Comparison of ENCODE assay signal across 1 cellular context in genomic region chr1:44839561-44839960, GRCh38.
TF ChIP-seq lines count a peak whose summit lies in the region.

No MANE protein-coding gene starts in this region.

TF ChIP-seq in GM23338, 12 proteins besides CTCF, POLR2A, EP300 and RAD21 (continued from another document):
- TF ChIP-seq ZNF462 (CRISPR knock-in tag; IDR thresholded peaks at IDR 0.05) (no peak), EZH2 (IDR thresholded peaks at IDR 0.05; ENCODE audit: low read depth, unreplicated experiment) (no peak), ZNF114 (CRISPR knock-in tag; IDR thresholded peaks at IDR 0.05) (no peak), POLR2AphosphoS5 (IDR thresholded peaks at IDR 0.05; ENCODE audit: low read depth) (no peak), ETS1 (IDR thresholded peaks at IDR 0.05) (no peak), STAT1 (IDR thresholded peaks at IDR 0.05; ENCODE audit: unreplicated experiment) (no peak), EZH2phosphoT487 (IDR thresholded peaks at IDR 0.05; ENCODE audit: unreplicated experiment) (no peak), CREB1 (CRISPR knock-in tag; IDR thresholded peaks at IDR 0.05; ENCODE audit: low read depth) (no peak)
